14 cellular contexts compared by ENCODE assay signal in the genomic region with DNA sequence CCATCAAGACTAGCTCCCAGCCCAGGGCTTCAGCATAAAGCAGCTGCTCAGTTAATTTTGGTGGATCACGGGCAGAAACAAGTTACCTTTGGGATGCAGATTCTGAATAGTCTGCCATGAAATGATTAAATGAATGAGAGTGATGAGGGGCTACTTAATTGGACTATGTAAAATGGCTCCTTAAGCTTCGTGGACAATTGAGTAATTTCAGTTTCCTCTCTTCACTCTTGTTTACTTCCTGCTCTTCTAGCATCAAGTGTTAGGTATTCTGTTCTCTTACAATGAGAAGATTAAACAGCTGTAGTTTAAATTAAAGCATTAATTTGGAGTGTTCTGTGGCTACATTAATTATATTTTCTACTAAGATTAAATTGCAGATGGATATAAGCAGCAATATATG. TPM values are rescaled to one million over a fixed set of nuclear protein-coding genes. Genes with fewer than 3 reads are reported as not detected.
A peak's percentile ranks its signal among the peaks of the same experiment; 100 is the strongest.
DNase-seq lines count a peak whose midpoint lies in the region; ATAC-seq and TF ChIP-seq lines count a peak whose summit lies in the region.
"Had no signal": no experiment of that assay in that cellular context is flagged by ENCODE, and none has a peak within 500 bp of the region (broad histone marks: within the 10 kb centered on the region; RNA-seq: fewer than 3 reads in every experiment).

No MANE protein-coding gene starts in this region.

- no peaks in the 10 kb centered on the region for H3K9me3 ChIP-seq in Loucy (ENCODE audit: insufficient read depth, low read depth, low read length)
- H3K9me3 ChIP-seq in trophoblast cell (ENCODE audit: insufficient read depth, low read depth, low read length) = no peaks in the 10 kb centered on the region

- no peaks in the 10 kb centered on the region for H3K9me2 ChIP-seq in Loucy (replicated peaks; ENCODE audit: low read depth, low read length)

- peak overlapping the region; percentile 59 for H3K4me3 Mint-ChIP-seq in activated naive CD8-positive, alpha-beta T cell

- peaks cover 26% of the 10 kb centered on the region for H4K20me1 ChIP-seq in Loucy (ENCODE audit: insufficient read depth, low read length, poor library complexity, severe bottlenecking)

- no peak overlapping the region for H4K91ac ChIP-seq in trophoblast cell (ENCODE audit: low read depth, low read length)

- peak overlapping the region; percentile 80 for H3K9ac ChIP-seq in Loucy (ENCODE audit: low read depth, low read length, poor library complexity, severe bottlenecking)
- H3K9ac ChIP-seq in trophoblast cell (ENCODE audit: low read length) = no peak overlapping the region

- peaks cover 81% of the 10 kb centered on the region for H3K4me1 Mint-ChIP-seq in activated naive CD8-positive, alpha-beta T cell (ENCODE audit: low read depth)

- peaks cover 78% of the 10 kb centered on the region for H3K4me1 ChIP-seq in Loucy (ENCODE audit: insufficient read depth, low read length, poor library complexity, severe bottlenecking)
- H3K4me1 ChIP-seq in trophoblast cell (ENCODE audit: control insufficient read depth in 1 of 2, insufficient read depth in 2 of 2, low read length in 2 of 2) = peaks cover 3 to 5% of the 10 kb centered on the region in 2 experiments

- no CpG with 5 or more reads among the region's 2 CpGs for WGBS in trophoblast cell (ENCODE audit: extremely low coverage, insufficient coverage, insufficient read length)

- H2AK5ac ChIP-seq in trophoblast cell (ENCODE audit: low read length) = no peak overlapping the region

- H3F3A ChIP-seq in Loucy (ENCODE audit: low read depth) = peaks cover 22% of the 10 kb centered on the region

- no peak overlapping the region for H3K23ac ChIP-seq in trophoblast cell (ENCODE audit: low read length)

- H2AFZ ChIP-seq in Loucy (ENCODE audit: low read length) (no peak overlapping the region), trophoblast cell (ENCODE audit: insufficient read depth, low read length, poor library complexity) (no peak overlapping the region)

- H3K79me1 ChIP-seq in trophoblast cell (ENCODE audit: low read length) = no peaks in the 10 kb centered on the region

- peaks cover 86% of the 10 kb centered on the region for H3K79me2 ChIP-seq in Loucy (ENCODE audit: insufficient read depth, low read length)
- peaks cover 2% of the 10 kb centered on the region for H3K79me2 ChIP-seq in trophoblast cell (ENCODE audit: control insufficient read depth, insufficient read depth, low read length, poor library complexity)

- H4K8ac ChIP-seq in trophoblast cell (ENCODE audit: low read depth, low read length) = no peak overlapping the region

- H3K27me3 ChIP-seq in Loucy (ENCODE audit: insufficient read depth, low read length, poor library complexity, severe bottlenecking) (no peaks in the 10 kb centered on the region), trophoblast cell (ENCODE audit: insufficient read depth, low read length) (no peaks in the 10 kb centered on the region)

- H3K27ac ChIP-seq in trophoblast cell (ENCODE audit: low read depth, low read length) = no peak overlapping the region

- H3K27ac Mint-ChIP-seq in activated naive CD8-positive, alpha-beta T cell = peak overlapping the region; percentile 74

- no peak for TF ChIP-seq CTCF in Loucy (conservative IDR thresholded peaks at IDR 0.05; ENCODE audit: low read length)

- no peaks in the 10 kb centered on the region for H3K9me3 Mint-ChIP-seq in activated naive CD8-positive, alpha-beta T cell (ENCODE audit: low read depth)

- H3K36me3 Mint-ChIP-seq in activated naive CD8-positive, alpha-beta T cell = peaks cover 4% of the 10 kb centered on the region

- H2BK12ac ChIP-seq in trophoblast cell (ENCODE audit: low read length) = peak overlapping the region; percentile 5

- peak overlapping the region; percentile 35 for H3K18ac ChIP-seq in trophoblast cell (ENCODE audit: low read length)

- ATAC-seq in HG03095 (IDR thresholded peaks at IDR 0.05; ENCODE audit: unreplicated experiment) = no peak
- ATAC-seq: K562 had no signal

- H3K4ac ChIP-seq in trophoblast cell (ENCODE audit: low read depth, low read length) = no peak overlapping the region

- no peak overlapping the region for H4K12ac ChIP-seq in trophoblast cell (ENCODE audit: low read depth, low read length)

- no peak overlapping the region for H2BK5ac ChIP-seq in trophoblast cell (ENCODE audit: low read depth, low read length, poor library complexity)

- H3K4me3 ChIP-seq in Loucy (ENCODE audit: low read length, poor library complexity, severe bottlenecking) (peak overlapping the region; percentile 39), trophoblast cell (ENCODE audit: low read depth, low read length) (no peak overlapping the region)
- H3K4me3 ChIP-seq: K562 had no signal

- H2BK120ac ChIP-seq in trophoblast cell (ENCODE audit: insufficient read depth, low read length, poor library complexity) = no peak overlapping the region

- no peaks in the 10 kb centered on the region for H3K27me3 Mint-ChIP-seq in activated naive CD8-positive, alpha-beta T cell

- H3K4me2 ChIP-seq in Loucy (ENCODE audit: low read depth, low read length, poor library complexity, severe bottlenecking) (peak overlapping the region; percentile 78), trophoblast cell (ENCODE audit: low read length) (no peak overlapping the region)

- H3K14ac ChIP-seq in trophoblast cell (ENCODE audit: low read length) = no peak overlapping the region

- H3K36me3 ChIP-seq in Loucy (ENCODE audit: insufficient read depth, low read length) (0 out of 2 replicates have a peak, but pooled peaks cover 10% of the 10 kb centered on the region), trophoblast cell (ENCODE audit: control insufficient read depth in 1 of 2, insufficient read depth in 2 of 2, low read length in 2 of 2) (peaks cover 2% of the 10 kb centered on the region in 2 experiments)

- peak; percentile 8 for DNase-seq in NCI-H510A treated with DMSO at 0.1 percent for 48 hours (lab: John Stamatoyannopoulos, UW)
- DNase-seq in NCI-H510A (lab: John Stamatoyannopoulos, UW) = no peak
- no peak for DNase-seq in trophoblast cell
- DNase-seq in stimulated activated CD4-positive, alpha-beta T cell treated with anti-CD3 and anti-CD28 coated beads, Interleukin-4, amount 100 ng/mL, for 1 hour = no peak
- DNase-seq in middle frontal gyrus (ENCODE audit: extremely low spot score, low spot score) = no peak
- DNase-seq: ACHN; head of caudate nucleus; NK-92 treated with Interleukin-12 subunit alpha and Interleukin-12 subunit beta, amount 100 ng/mL, for 24 hours; stimulated activated CD4-positive, alpha-beta T cell treated with anti-CD3 and anti-CD28 coated beads, Interleukin-12 subunit alpha, Interleukin-12 subunit beta, amount 100 ng/mL, for 4 hours; T-helper 9 cell had no signal

RNA-seq across cellular contexts. Expression of gene PIK3R1, which starts 28.1 kb away (rescaled TPM):
- polyA plus RNA-seq in trophoblast cell (2013) = 94.8 and 100 TPM in 2 replicates
